ENCODE assay signal across 8 cellular contexts in genomic region chr18:35582310-35582682, GRCh38.
DNase-seq lines count a peak whose midpoint lies in the region; ATAC-seq and TF ChIP-seq lines count a peak whose summit lies in the region.

No MANE protein-coding gene starts in this region.

- H3K9me3 ChIP-seq in HUES6 (ENCODE audit: control insufficient read depth, insufficient read depth, low read depth, low read length): peaks cover 29% of the 10 kb centered on the region
- no peaks in the 10 kb centered on the region for H3K9me3 ChIP-seq in mucosa of stomach (ENCODE audit: control insufficient read depth, low read length)

- DNase-seq in AG10803 (ENCODE audit: low read depth): no peak
- DNase-seq in cardiac fibroblast (ENCODE audit: low read depth in 2 of 2): no peak
- DNase-seq in NK-92 treated with Interleukin-12 subunit alpha and Interleukin-12 subunit beta, amount 100 ng/mL, for 24 hours (lab: John Stamatoyannopoulos, UW): no peak

- peaks cover 14% of the 10 kb centered on the region for H3K4me1 ChIP-seq in HUES6 (ENCODE audit: control insufficient read depth, insufficient read depth, low read length)
- peaks cover 14% of the 10 kb centered on the region for H3K4me1 ChIP-seq in mucosa of stomach (ENCODE audit: control insufficient read depth, insufficient read depth, low read length)

- H3K9ac ChIP-seq in HUES6 (ENCODE audit: low read length) (peak overlapping the region; percentile 82), mucosa of stomach (ENCODE audit: low read length) (peak overlapping the region; percentile 65)

- H3K36me3 ChIP-seq in HUES6 (ENCODE audit: control insufficient read depth, insufficient read depth, low read length): peaks cover 12% of the 10 kb centered on the region; the same call in 1 of the 2 replicates
- no peaks in the 10 kb centered on the region for H3K36me3 ChIP-seq in mucosa of stomach (ENCODE audit: control insufficient read depth, insufficient read depth, low read length)

- TF ChIP-seq CTCF in AG10803 (conservative IDR thresholded peaks at IDR 0.05; ENCODE audit: low read length) (no peak), cardiac fibroblast (IDR thresholded peaks at IDR 0.05; ENCODE audit: low read depth, low read length) (no peak)

- peaks cover 4% of the 10 kb centered on the region; the same call in 1 of the 2 replicates for H3K27me3 ChIP-seq in HUES6 (ENCODE audit: control insufficient read depth, insufficient read depth, low read length)
- H3K27me3 ChIP-seq in mucosa of stomach (ENCODE audit: control insufficient read depth, insufficient read depth, low read length): no peaks in the 10 kb centered on the region

- peak overlapping the region; percentile 64; the same call in 1 of the 2 replicates for H3K27ac ChIP-seq in HUES6 (ENCODE audit: low read depth, low read length)

- H3K4me3 ChIP-seq in AG10803 (ENCODE audit: low read length) (peak overlapping the region; percentile 73), HUES6 (ENCODE audit: low read depth, low read length) (peak overlapping the region; percentile 89), cardiac fibroblast (replicated peaks in 1 of 2; ENCODE audit: low read depth in 2 of 2, low read length in 2 of 2) (peak overlapping the region; percentile 68 to 76), mucosa of stomach (ENCODE audit: low read length) (peak overlapping the region; percentile 54)

- ATAC-seq in GM18907 (IDR thresholded peaks at IDR 0.05; ENCODE audit: unreplicated experiment): no peak
- ATAC-seq in GM21515 (IDR thresholded peaks at IDR 0.05; ENCODE audit: unreplicated experiment): no peak
- no peak for ATAC-seq in HG02588 (IDR thresholded peaks at IDR 0.05; ENCODE audit: unreplicated experiment)
